ENCODE assay signal across 1 cellular context in genomic region chr22:47043835-47044721, GRCh38.
TF ChIP-seq lines count a peak whose summit lies in the region.

No MANE protein-coding gene starts in this region.

TF ChIP-seq in HCT116, 20 proteins besides CTCF, POLR2A, EP300 and RAD21 (continued from another document):
- TF ChIP-seq ATF3 (IDR thresholded peaks at IDR 0.05) (no peak), EZH2 (IDR thresholded peaks at IDR 0.05) (no peak)
